ENCODE assay signal across 2 cellular contexts in genomic region chr1:156711011-156711817, GRCh38.
TF ChIP-seq lines count a peak whose summit lies in the region.

No MANE protein-coding gene starts in this region.

TF ChIP-seq in HEK293, 187 proteins besides CTCF, POLR2A, EP300 and RAD21 (continued from another document):
- no peak for TF ChIP-seq BCL6B (tag by site-specific recombination; IDR thresholded peaks at IDR 0.05)
- TF ChIP-seq ZNF473 (tag by site-specific recombination; IDR thresholded peaks at IDR 0.05), result no peak

TF ChIP-seq in SK-N-SH treated with all-trans-retinoic acid at 6 μM for 48 hours, 23 proteins besides CTCF, POLR2A, EP300 and RAD21 (continued from another document):
- TF ChIP-seq PATZ1 (CRISPR knock-in tag; IDR thresholded peaks at IDR 0.05; ENCODE audit: borderline replicate concordance) (peak; percentile 88), ZNF70 (CRISPR knock-in tag; IDR thresholded peaks at IDR 0.05) (peak; percentile 43; the same call in 1 of the 2 replicates), CREB5 (CRISPR knock-in tag; IDR thresholded peaks at IDR 0.05; ENCODE audit: low read depth) (no peak), OSR1 (CRISPR knock-in tag; IDR thresholded peaks at IDR 0.05) (no peak), ISL1 (CRISPR knock-in tag; IDR thresholded peaks at IDR 0.05) (no peak), ZNF8 (CRISPR knock-in tag; IDR thresholded peaks at IDR 0.05) (no peak), TCF4 (CRISPR knock-in tag; IDR thresholded peaks at IDR 0.05; ENCODE audit: borderline replicate concordance) (peak; percentile 98), ESRRG (CRISPR knock-in tag; IDR thresholded peaks at IDR 0.05) (no peak), ZNF565 (CRISPR knock-in tag; conservative IDR thresholded peaks at IDR 0.05; ENCODE audit: low read depth) (0 out of 2 replicates have a peak, but pooled peaks have one; percentile 8), ZC3H10 (CRISPR knock-in tag; IDR thresholded peaks at IDR 0.05) (0 out of 2 replicates have a peak, but pooled peaks have one; percentile 3), ZFP30 (CRISPR knock-in tag; IDR thresholded peaks at IDR 0.05) (no peak), CSDC2 (CRISPR knock-in tag; IDR thresholded peaks at IDR 0.05) (no peak), TSHZ2 (CRISPR knock-in tag; IDR thresholded peaks at IDR 0.05) (peak; percentile 90; the same call in 1 of the 2 replicates), TOX (CRISPR knock-in tag; IDR thresholded peaks at IDR 0.05; ENCODE audit: borderline replicate concordance) (peak; percentile 81), ARNTL (CRISPR knock-in tag; IDR thresholded peaks at IDR 0.05; ENCODE audit: borderline replicate concordance, low read depth) (no peak), POU6F1 (CRISPR knock-in tag; IDR thresholded peaks at IDR 0.05; ENCODE audit: borderline replicate concordance, low read depth) (peak; percentile 17; the same call in 1 of the 2 replicates), RARB (CRISPR knock-in tag; IDR thresholded peaks at IDR 0.05) (peak; percentile 88), SNAI2 (CRISPR knock-in tag; IDR thresholded peaks at IDR 0.05) (no peak), GLIS3 (CRISPR knock-in tag; IDR thresholded peaks at IDR 0.05) (0 out of 2 replicates have a peak, but pooled peaks have one; percentile 38), BACH2 (CRISPR knock-in tag; IDR thresholded peaks at IDR 0.05; ENCODE audit: borderline replicate concordance) (no peak)
